In genomic region chr9:87497604-87498045, GRCh38 we compare ENCODE assay signal across 8 cellular contexts. TPM values are rescaled to one million over a fixed set of nuclear protein-coding genes. Genes with fewer than 3 reads are reported as not detected.
DNase-seq lines count a peak whose midpoint lies in the region; ATAC-seq and TF ChIP-seq lines count a peak whose summit lies in the region.

TSS of gene DAPK1 (plus strand) at chr9:87497867. CDS start at chr9:87499078, 1,211 bp downstream.

- H3K27me3 ChIP-seq in HUES64 (ENCODE audit: insufficient read depth, low read length): peaks cover 10% of the 10 kb centered on the region

- H3K4me1 Mint-ChIP-seq in activated CD4-positive, alpha-beta memory T cell treated with anti-CD3 and anti-CD28 coated beads, Interleukin-2, amount 10 ng/mL, durations not matched to agents 7 days and 5 days: peaks cover 10% of the 10 kb centered on the region
- H3K4me1 Mint-ChIP-seq in neural crest cell: peaks cover 34% of the 10 kb centered on the region

- no peaks in the 10 kb centered on the region for H3K36me3 Mint-ChIP-seq in activated CD4-positive, alpha-beta memory T cell treated with anti-CD3 and anti-CD28 coated beads, Interleukin-2, amount 10 ng/mL, durations not matched to agents 7 days and 5 days (ENCODE audit: low read depth)
- H3K36me3 Mint-ChIP-seq in neural crest cell (ENCODE audit: low read depth): no peaks in the 10 kb centered on the region

- H3K4me1 ChIP-seq in HUES64 (ENCODE audit: insufficient read depth, low read length): peaks cover 16% of the 10 kb centered on the region

- peak within 1 kb of the TSS; percentile 93 for H3K9ac ChIP-seq in HUES64 (ENCODE audit: low read depth, low read length)

- H3K27ac Mint-ChIP-seq in activated CD4-positive, alpha-beta memory T cell treated with anti-CD3 and anti-CD28 coated beads, Interleukin-2, amount 10 ng/mL, durations not matched to agents 7 days and 5 days: no peak within 1 kb of the TSS
- H3K27ac Mint-ChIP-seq in neural crest cell (ENCODE audit: unreplicated experiment): peak within 1 kb of the TSS; percentile 96

- under 1% methylated on average over 55 of the region's 55 CpGs for WGBS in HUES64

- CTCF ChIA-PET in activated CD4-positive, alpha-beta memory T cell treated with anti-CD3 and anti-CD28 coated beads, Interleukin-2, amount 10 ng/mL, durations not matched to agents 7 days and 5 days (lab: Charles Lee): no interaction called here

- peak within 1 kb of the TSS; percentile 76 for H3K27ac ChIP-seq in HUES64 (ENCODE audit: low read depth, low read length)

- DNase-seq in D341Med (ENCODE audit: low spot score) (peak; percentile 27), germinal center (ENCODE audit: low spot score) (peak; percentile 16), neural crest cell (ENCODE audit: low read depth, low spot score) (peak; percentile 68)
- DNase-seq in activated CD4-positive, alpha-beta memory T cell treated with anti-CD3 and anti-CD28 coated beads, Interleukin-2, amount 10 ng/mL, durations not matched to agents 7 days and 5 days: no peak

- H3K9me3 Mint-ChIP-seq in activated CD4-positive, alpha-beta memory T cell treated with anti-CD3 and anti-CD28 coated beads, Interleukin-2, amount 10 ng/mL, durations not matched to agents 7 days and 5 days: no peaks in the 10 kb centered on the region
- no peaks in the 10 kb centered on the region for H3K9me3 Mint-ChIP-seq in neural crest cell

- H3K4me3 Mint-ChIP-seq in activated CD4-positive, alpha-beta memory T cell treated with anti-CD3 and anti-CD28 coated beads, Interleukin-2, amount 10 ng/mL, durations not matched to agents 7 days and 5 days: peak within 1 kb of the TSS; percentile 49
- peak within 1 kb of the TSS; percentile 94 for H3K4me3 Mint-ChIP-seq in neural crest cell

- POLR2A ChIA-PET in activated CD4-positive, alpha-beta memory T cell treated with anti-CD3 and anti-CD28 coated beads, Interleukin-2, amount 10 ng/mL, durations not matched to agents 7 days and 5 days (lab: Charles Lee): no interaction called here

- peak; percentile 32 for ATAC-seq in GM19328 (IDR thresholded peaks at IDR 0.05; ENCODE audit: unreplicated experiment)
- ATAC-seq in HG03095 (IDR thresholded peaks at IDR 0.05; ENCODE audit: unreplicated experiment): no peak
- no peak for ATAC-seq in GM21367 (IDR thresholded peaks at IDR 0.05; ENCODE audit: unreplicated experiment)

- H3K9me3 ChIP-seq in HUES64 (ENCODE audit: insufficient read depth, low read depth, low read length): no peaks in the 10 kb centered on the region

- peaks cover 44% of the 10 kb centered on the region for H3K27me3 Mint-ChIP-seq in activated CD4-positive, alpha-beta memory T cell treated with anti-CD3 and anti-CD28 coated beads, Interleukin-2, amount 10 ng/mL, durations not matched to agents 7 days and 5 days
- H3K27me3 Mint-ChIP-seq in neural crest cell (ENCODE audit: low read depth): peaks cover 22% of the 10 kb centered on the region

- peak within 1 kb of the TSS; percentile 96 for H3K4me3 ChIP-seq in HUES64 (ENCODE audit: low read length)

- peaks cover 28% of the 10 kb centered on the region for H3K36me3 ChIP-seq in HUES64 (ENCODE audit: insufficient read depth, low read length)

- TF ChIP-seq CTCF in neural crest cell (conservative IDR thresholded peaks at IDR 0.05): peak; percentile 40

RNA-seq across cellular contexts. Expression of gene DAPK1, which starts in this region (rescaled TPM):
- 42.8 TPM for polyA plus RNA-seq in HUES64 (2013, experiment 1 of 2)
- 41.2 TPM for polyA plus RNA-seq in HUES64 (2013, experiment 2 of 2)
- under 1 TPM; 0.50 to 0.86 TPM for total RNA-seq in activated CD4-positive, alpha-beta memory T cell treated with anti-CD3 and anti-CD28 coated beads, Interleukin-2, amount 10 ng/mL, durations not matched to agents 7 days and 5 days
- total RNA-seq in neural crest cell: 62.7 and 64.1 TPM in 2 replicates

Comparison
In these comparisons a context has a peak if more than half of its experiments do, and no peak if none do; other contexts are left out.
1. RNA of gene DAPK1 (total RNA-seq): 62.7 to 64.1 TPM in neural crest cell; 0.50 to 0.86 TPM in activated CD4-positive, alpha-beta memory T cell treated with anti-CD3 and anti-CD28 coated beads, Interleukin-2, amount 10 ng/mL, durations not matched to agents 7 days and 5 days; every median in the first group is over 10 times any median in the second.